Comparison of ENCODE assay signal across 18 cellular contexts in the genomic region with DNA sequence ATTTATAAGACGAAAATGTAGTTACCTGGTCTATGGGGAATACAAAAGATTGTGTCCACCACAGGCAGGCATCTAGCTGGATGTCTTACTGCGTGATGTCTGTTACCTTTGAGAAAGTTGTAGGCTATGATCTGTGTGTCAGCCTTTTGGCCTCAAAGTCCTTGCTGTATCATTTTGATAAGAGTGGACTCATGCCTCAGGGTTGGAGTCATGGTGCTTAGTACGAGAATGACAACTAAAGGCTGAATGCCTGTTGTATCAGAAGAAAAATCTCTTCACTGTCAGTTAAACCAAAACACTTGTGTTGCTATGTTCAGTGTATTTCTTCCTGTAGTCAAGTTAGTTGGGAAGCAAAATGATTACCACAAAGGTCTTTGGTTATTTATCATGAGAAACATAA.
A peak's percentile ranks its signal among the peaks of the same experiment; 100 is the strongest.
DNase-seq lines count a peak whose midpoint lies in the region; ATAC-seq and TF ChIP-seq lines count a peak whose summit lies in the region.
"Had no signal": no experiment of that assay in that cellular context is flagged by ENCODE, and none has a peak within 500 bp of the region (broad histone marks: within the 10 kb centered on the region; RNA-seq: fewer than 3 reads in every experiment).

No MANE protein-coding gene starts in this region.

- H3K36me3 ChIP-seq in cardiac muscle cell (no peaks in the 10 kb centered on the region), mesodermal cell (ENCODE audit: control insufficient read depth, insufficient read depth, low read length) (no peaks in the 10 kb centered on the region), mesendoderm (ENCODE audit: control insufficient read depth, insufficient read depth, low read length) (no peaks in the 10 kb centered on the region)

- H3K79me1 ChIP-seq in mesendoderm (ENCODE audit: low read length), result no peaks in the 10 kb centered on the region

- peaks cover 14% of the 10 kb centered on the region for H3K4me1 ChIP-seq in cardiac muscle cell (ENCODE audit: low read depth)
- H3K4me1 ChIP-seq in mesodermal cell (ENCODE audit: control insufficient read depth, insufficient read depth, low read length, poor library complexity, severe bottlenecking), result peaks cover 3% of the 10 kb centered on the region
- H3K4me1 ChIP-seq in mesendoderm (ENCODE audit: control insufficient read depth, low read depth, low read length), result peaks cover 5% of the 10 kb centered on the region

- no peaks in the 10 kb centered on the region for H3K27me3 Mint-ChIP-seq in WTC11 (ENCODE audit: low read depth)
- H3K27me3 Mint-ChIP-seq: CD8-positive, alpha-beta memory T cell had no signal

- H3K23ac ChIP-seq in mesendoderm (ENCODE audit: low read length), result no peak overlapping the region

- no peak for ATAC-seq in WTC11

- H3K4ac ChIP-seq in mesendoderm (ENCODE audit: low read depth, low read length), result no peak overlapping the region

- no peak overlapping the region for H3K4me2 ChIP-seq in mesendoderm (ENCODE audit: low read length)

- H2BK120ac ChIP-seq in mesendoderm (ENCODE audit: low read depth, low read length), result no peak overlapping the region

- no peak overlapping the region for H4K8ac ChIP-seq in mesendoderm (ENCODE audit: low read depth, low read length)

- H3K56ac ChIP-seq in mesendoderm (ENCODE audit: low read length), result no peak overlapping the region

- WGBS in mesodermal cell (ENCODE audit: insufficient coverage in 2 of 2), 2 experiments, result 80 to 92% methylated on average over 1 to 2 of the region's 3 CpGs
- no CpG with 5 or more reads among the region's 3 CpGs for WGBS in mesendoderm (ENCODE audit: extremely low coverage, insufficient coverage, low lambda C conversion rate)

- H2AK5ac ChIP-seq in mesendoderm (ENCODE audit: low read length), result no peak overlapping the region

- H3K27ac Mint-ChIP-seq in WTC11, result peak overlapping the region; percentile 29
- H3K27ac Mint-ChIP-seq: CD8-positive, alpha-beta memory T cell had no signal

- H3K4me3 ChIP-seq in cardiac muscle cell (no peak overlapping the region), mesodermal cell (ENCODE audit: extremely low read depth, insufficient read depth, low read length, poor library complexity, severe bottlenecking) (no peak overlapping the region), mesendoderm (ENCODE audit: low read length) (no peak overlapping the region)
- H3K4me3 ChIP-seq: SK-N-MC had no signal

- no peaks in the 10 kb centered on the region for H3K79me2 ChIP-seq in mesendoderm (ENCODE audit: control insufficient read depth, insufficient read depth, low read length)

- no peak overlapping the region for H4K5ac ChIP-seq in mesendoderm (ENCODE audit: low read length)

- no peak overlapping the region for H3K4me3 Mint-ChIP-seq in WTC11
- H3K4me3 Mint-ChIP-seq: CD8-positive, alpha-beta memory T cell had no signal

- H3K4me1 Mint-ChIP-seq in WTC11, result peaks cover 50% of the 10 kb centered on the region
- H3K4me1 Mint-ChIP-seq: CD8-positive, alpha-beta memory T cell had no signal

- TF ChIP-seq CTCF in WTC11 (IDR thresholded peaks at IDR 0.05) (no peak), cardiac muscle cell (IDR thresholded peaks at IDR 0.05; ENCODE audit: low read depth, low read length) (no peak)

- H3K18ac ChIP-seq in mesendoderm (ENCODE audit: low read length), result no peak overlapping the region

- POLR2A ChIA-PET in WTC11 (lab: Charles Lee), result no interaction called here

- H3K27ac ChIP-seq in cardiac muscle cell (peak overlapping the region; percentile 18), mesodermal cell (ENCODE audit: low read depth, low read length, severe bottlenecking) (peak overlapping the region; percentile 11), mesendoderm (ENCODE audit: low read depth, low read length) (no peak overlapping the region)
- H3K27ac ChIP-seq: SK-N-MC had no signal

- no peak overlapping the region for H2BK5ac ChIP-seq in mesendoderm (ENCODE audit: low read length)

- H3K9me3 ChIP-seq in cardiac muscle cell (ENCODE audit: low read depth), result no peaks in the 10 kb centered on the region
- no peaks in the 10 kb centered on the region for H3K9me3 ChIP-seq in mesodermal cell (ENCODE audit: control insufficient read depth, low read length)

- H3K36me3 Mint-ChIP-seq in WTC11, result no peaks in the 10 kb centered on the region; the same call in 1 of the 2 replicates

- no peak overlapping the region for H3K9ac ChIP-seq in mesendoderm (ENCODE audit: low read length)

- H3K9me3 Mint-ChIP-seq in WTC11, result no peaks in the 10 kb centered on the region

- H3K27me3 ChIP-seq in cardiac muscle cell (no peaks in the 10 kb centered on the region), mesendoderm (ENCODE audit: insufficient read depth, low read length, poor library complexity) (no peaks in the 10 kb centered on the region)

- H2BK15ac ChIP-seq in mesendoderm (replicated peaks; ENCODE audit: low read depth), result no peak overlapping the region

- CTCF ChIA-PET in WTC11 (lab: Charles Lee), result interaction anchor here (1.3 kb wide), 1 partner anchor 91 kb away, joined by 6 read pairs; no protein-coding TSS in a partner anchor

- DNase-seq in WTC11 (ENCODE audit: low spot score) (no peak), cardiac muscle cell (ENCODE audit: low read depth in 1 of 2, low spot score in 1 of 2) (no peak), mesendoderm (no peak), NCI-H1105 (lab: John Stamatoyannopoulos, UW) (no peak), NCI-H774 (lab: John Stamatoyannopoulos, UW) (no peak)
- DNase-seq in effector CD8-positive, alpha-beta T cell (lab: John Stamatoyannopoulos, UW), result no peak
- DNase-seq: ACHN; CD8-positive, alpha-beta memory T cell; DMS53; EL; GOT3; NCI-H1436 treated with DMSO at 0.1 percent for 48 hours; NCI-H2029 treated with DMSO at 0.1 percent for 48 hours; NCI-H2171; NCI-H526 treated with DMSO at 0.1 percent for 48 hours; SHP77 had no signal

TF ChIP-seq in WTC11, 78 proteins besides CTCF, POLR2A, EP300 and RAD21:
- no peak for TF ChIP-seq OVOL2 (CRISPR knock-in tag; IDR thresholded peaks at IDR 0.05; ENCODE audit: borderline replicate concordance)
TF ChIP-seq in WTC11: peak in this region for 0.
